1 cellular context compared by ENCODE assay signal in genomic region chr1:27339213-27339612, GRCh38.
A peak's percentile ranks its signal among the peaks of the same experiment; 100 is the strongest.
TF ChIP-seq lines count a peak whose summit lies in the region.

No MANE protein-coding gene starts in this region.

TF ChIP-seq in IMR-90, 13 proteins besides CTCF, POLR2A, EP300 and RAD21:
- TF ChIP-seq RFX5 (IDR thresholded peaks at IDR 0.05; ENCODE audit: low read depth, low read length) (no peak), CEBPB (IDR thresholded peaks at IDR 0.05; ENCODE audit: low read depth, low read length) (peak; percentile 66)
